1 cellular context compared by ENCODE assay signal in genomic region chr20:610130-611046, GRCh38.
A peak's percentile ranks its signal among the peaks of the same experiment; 100 is the strongest.
TF ChIP-seq lines count a peak whose summit lies in the region.

Gene TCF15 (minus strand): TSS chr20:610309. CDS start chr20:610237, 72 bp downstream.

TF ChIP-seq in H1, 55 proteins besides CTCF, POLR2A, EP300 and RAD21 (continued from another document):
- TF ChIP-seq CHD7 (IDR thresholded peaks at IDR 0.05; ENCODE audit: insufficient replicate concordance, low read length) (no peak), YY1 (IDR thresholded peaks at IDR 0.05; ENCODE audit: low read depth, low read length) (no peak), ZNF274 (IDR thresholded peaks at IDR 0.05; ENCODE audit: borderline replicate concordance, extremely low read depth, low read length) (no peak), JUN (IDR thresholded peaks at IDR 0.05; ENCODE audit: low read depth, low read length) (no peak), KDM4A (IDR thresholded peaks at IDR 0.05; ENCODE audit: low read depth, low read length, severe bottlenecking) (peak; percentile 28), SIRT6 (IDR thresholded peaks at IDR 0.05; ENCODE audit: low read length) (no peak), PHF8 (conservative IDR thresholded peaks at IDR 0.05; ENCODE audit: low read depth, low read length) (peak; percentile 49; the same call in 1 of the 2 replicates), TAF1 (IDR thresholded peaks at IDR 0.05; ENCODE audit: low read depth, low read length) (no peak), NANOG (IDR thresholded peaks at IDR 0.05; ENCODE audit: insufficient read depth, low read depth, low read length, poor library complexity, severe bottlenecking) (no peak), BRCA1 (IDR thresholded peaks at IDR 0.05; ENCODE audit: low read depth, low read length) (no peak), ATF2 (IDR thresholded peaks at IDR 0.05; ENCODE audit: low read length) (no peak), BACH1 (IDR thresholded peaks at IDR 0.05; ENCODE audit: low read length) (no peak), RNF2 (IDR thresholded peaks at IDR 0.05; ENCODE audit: borderline replicate concordance, low read depth, low read length, missing control alignments, poor library complexity, severe bottlenecking) (no peak), SIX5 (IDR thresholded peaks at IDR 0.05; ENCODE audit: low read depth, low read length) (no peak), POLR2AphosphoS5 (IDR thresholded peaks at IDR 0.05; ENCODE audit: low read depth, low read length) (no peak), SRF (IDR thresholded peaks at IDR 0.05; ENCODE audit: low read depth, low read length) (no peak), E2F6 (IDR thresholded peaks at IDR 0.05) (peak; percentile 79), CREB1 (IDR thresholded peaks at IDR 0.05) (no peak), BCL11A (IDR thresholded peaks at IDR 0.05; ENCODE audit: low read depth in 2 of 2, low read length in 2 of 2) (no peak), SAP30 (IDR thresholded peaks at IDR 0.05; ENCODE audit: insufficient read depth, insufficient replicate concordance, low read length) (no peak), KDM5A (IDR thresholded peaks at IDR 0.05; ENCODE audit: low read length) (no peak), MAX (IDR thresholded peaks at IDR 0.05) (peak; percentile 93), SP4 (IDR thresholded peaks at IDR 0.05; ENCODE audit: low read length) (no peak), GTF2F1 (IDR thresholded peaks at IDR 0.05; ENCODE audit: borderline replicate concordance, low read depth, low read length) (no peak), SIN3A (conservative IDR thresholded peaks at IDR 0.05 in 1 of 2, IDR thresholded peaks at IDR 0.05 in 1 of 2; ENCODE audit: low read depth in 1 of 2, low read length in 2 of 2) (no peak), NRF1 (IDR thresholded peaks at IDR 0.05; ENCODE audit: low read depth, low read length) (no peak), KDM1A (IDR thresholded peaks at IDR 0.05; ENCODE audit: borderline replicate concordance, low read length) (no peak), ASH2L (IDR thresholded peaks at IDR 0.05; ENCODE audit: low read length) (no peak), RFX5 (IDR thresholded peaks at IDR 0.05; ENCODE audit: borderline replicate concordance, low read depth, low read length) (no peak), GABPA (IDR thresholded peaks at IDR 0.05; ENCODE audit: borderline replicate concordance, insufficient read depth, low read length) (no peak), EGR1 (IDR thresholded peaks at IDR 0.05; ENCODE audit: borderline replicate concordance, low read depth, low read length) (peak; percentile 62; the same call in 1 of the 2 replicates), TEAD4 (IDR thresholded peaks at IDR 0.05; ENCODE audit: low read depth, low read length) (no peak), ATF3 (IDR thresholded peaks at IDR 0.05; ENCODE audit: insufficient read depth, low read depth, low read length) (no peak), USF2 (IDR thresholded peaks at IDR 0.05; ENCODE audit: low read length) (no peak), CHD1 (IDR thresholded peaks at IDR 0.05; ENCODE audit: low read depth, low read length) (no peak), FOSL1 (IDR thresholded peaks at IDR 0.05; ENCODE audit: insufficient read depth, low read depth, low read length) (no peak), MAFK (IDR thresholded peaks at IDR 0.05; ENCODE audit: low read depth, low read length) (no peak), POU5F1 (IDR thresholded peaks at IDR 0.05; ENCODE audit: low read depth, low read length) (no peak), CHD2 (IDR thresholded peaks at IDR 0.05; ENCODE audit: low read length) (0 out of 2 replicates have a peak, but pooled peaks have one; percentile 50), SP1 (IDR thresholded peaks at IDR 0.05; ENCODE audit: low read depth, low read length) (peak; percentile 55; the same call in 1 of the 2 replicates), SP2 (IDR thresholded peaks at IDR 0.05; ENCODE audit: low read length) (peak; percentile 6; the same call in 1 of the 2 replicates), RXRA (IDR thresholded peaks at IDR 0.05; ENCODE audit: insufficient read depth, low read depth, low read length) (no peak), CTBP2 (IDR thresholded peaks at IDR 0.05; ENCODE audit: borderline replicate concordance, insufficient read depth, insufficient read length, low read length) (no peak), TAF7 (optimal IDR thresholded peaks at IDR 0.05; ENCODE audit: borderline replicate concordance, low read depth, low read length) (no peak), SUZ12 (IDR thresholded peaks at IDR 0.05; ENCODE audit: low read length) (no peak), TBP (IDR thresholded peaks at IDR 0.05; ENCODE audit: low read depth, low read length) (peak; percentile 61; the same call in 1 of the 2 replicates), RBBP5 (IDR thresholded peaks at IDR 0.05; ENCODE audit: borderline replicate concordance, low read depth, low read length) (0 out of 2 replicates have a peak, but pooled peaks have one; percentile 44), HDAC2 (IDR thresholded peaks at IDR 0.05; ENCODE audit: borderline replicate concordance in 1 of 2, low read depth in 2 of 2, low read length in 2 of 2) (no peak)
